1 cellular context compared by ENCODE assay signal in genomic region chr5:6632931-6633468, GRCh38.
TF ChIP-seq lines count a peak whose summit lies in the region.

Gene NSUN2 (minus strand): TSS chr5:6633044. CDS start chr5:6632979, 65 bp downstream.
Gene SRD5A1 (plus strand): TSS chr5:6633440. CDS start chr5:6633577, 137 bp downstream.

TF ChIP-seq in GM12878, 131 proteins besides CTCF, POLR2A, EP300 and RAD21 (continued from another document and continues in another):
- TF ChIP-seq USF1 (IDR thresholded peaks at IDR 0.05; ENCODE audit: borderline replicate concordance, extremely low read length, insufficient read depth, low read depth, low read length) (peak; percentile 88), STAT1 (conservative IDR thresholded peaks at IDR 0.05) (0 out of 2 replicates have a peak, but pooled peaks have one; percentile 26), ETV6 (conservative IDR thresholded peaks at IDR 0.05 in 1 of 2, IDR thresholded peaks at IDR 0.05 in 1 of 2; ENCODE audit: borderline replicate concordance in 1 of 2, low read depth in 1 of 2) (no peak), ZNF24 (IDR thresholded peaks at IDR 0.05) (no peak), CREB1 (IDR thresholded peaks at IDR 0.05; ENCODE audit: low read depth) (peak; percentile 50; the same call in 1 of the 2 replicates), ZNF384 (IDR thresholded peaks at IDR 0.05; ENCODE audit: borderline replicate concordance, low read depth, low read length) (no peak), TAF1 (IDR thresholded peaks at IDR 0.05; ENCODE audit: borderline replicate concordance, low read depth, low read length) (peak; percentile 82; the same call in 1 of the 2 replicates), HSF1 (IDR thresholded peaks at IDR 0.05; ENCODE audit: low read depth, low read length) (no peak), EZH2 (IDR thresholded peaks at IDR 0.05; ENCODE audit: borderline replicate concordance, control insufficient read depth, low read depth, low read length) (no peak), IRF4 (IDR thresholded peaks at IDR 0.05; ENCODE audit: low read depth, low read length) (no peak), POLR2AphosphoS5 (IDR thresholded peaks at IDR 0.05; ENCODE audit: low read length) (peak; percentile 87), ZZZ3 (IDR thresholded peaks at IDR 0.05; ENCODE audit: control insufficient read depth, insufficient read length, low read depth) (no peak), BACH1 (IDR thresholded peaks at IDR 0.05; ENCODE audit: borderline replicate concordance) (peak; percentile 80; the same call in 1 of the 2 replicates), RELB (IDR thresholded peaks at IDR 0.05; ENCODE audit: low read depth) (peak; percentile 84), SPI1 (IDR thresholded peaks at IDR 0.05; ENCODE audit: borderline replicate concordance, insufficient read depth, low read depth, low read length) (no peak), ESRRA (IDR thresholded peaks at IDR 0.05; ENCODE audit: low read length) (no peak), TCF3 (IDR thresholded peaks at IDR 0.05; ENCODE audit: borderline replicate concordance, insufficient read depth, low read depth, low read length) (no peak), NFIC (IDR thresholded peaks at IDR 0.05; ENCODE audit: low read depth, low read length) (no peak), ZNF687 (IDR thresholded peaks at IDR 0.05) (peak; percentile 73), ZBTB11 (CRISPR knock-in tag; IDR thresholded peaks at IDR 0.05) (no peak), MAX (IDR thresholded peaks at IDR 0.05; ENCODE audit: low read depth, low read length) (peak; percentile 91), IRF3 (IDR thresholded peaks at IDR 0.05) (peak; percentile 35; the same call in 1 of the 2 replicates), BCL3 (IDR thresholded peaks at IDR 0.05; ENCODE audit: borderline replicate concordance, insufficient read depth, low read depth, low read length, poor library complexity, severe bottlenecking) (no peak), PBX3 (IDR thresholded peaks at IDR 0.05; ENCODE audit: insufficient replicate concordance, low read depth, low read length) (no peak), NFXL1 (IDR thresholded peaks at IDR 0.05; ENCODE audit: borderline replicate concordance) (no peak), PAX8 (IDR thresholded peaks at IDR 0.05) (no peak), SP1 (IDR thresholded peaks at IDR 0.05; ENCODE audit: low read depth, low read length) (peak; percentile 7), SMARCA5 (IDR thresholded peaks at IDR 0.05) (no peak), ZBTB33 (IDR thresholded peaks at IDR 0.05) (peak; percentile 42; the same call in 1 of the 2 replicates), RELA (IDR thresholded peaks at IDR 0.05; ENCODE audit: borderline replicate concordance, partially characterized antibody) (peak; percentile 95), SMAD1 (IDR thresholded peaks at IDR 0.05; ENCODE audit: low read depth, partially characterized antibody) (no peak), ZBTB40 (IDR thresholded peaks at IDR 0.05; ENCODE audit: borderline replicate concordance) (peak; percentile 80; the same call in 1 of the 2 replicates), ZNF622 (IDR thresholded peaks at IDR 0.05) (no peak)
